ENCODE assay signal across 20 cellular contexts in genomic region chr3:179244874-179245273, GRCh38. TPM values are rescaled to one million over a fixed set of nuclear protein-coding genes. Genes with fewer than 3 reads are reported as not detected.
DNase-seq lines count a peak whose midpoint lies in the region; ATAC-seq, FAIRE-seq and TF ChIP-seq lines count a peak whose summit lies in the region.
"Had no signal": no experiment of that assay in that cellular context is flagged by ENCODE, and none has a peak within 500 bp of the region (broad histone marks: within the 10 kb centered on the region; RNA-seq: fewer than 3 reads in every experiment).

No MANE protein-coding gene starts in this region.

- H3K4me3 Mint-ChIP-seq in GM23338 (no peak overlapping the region), astrocyte (ENCODE audit: unreplicated experiment) (no peak overlapping the region)
- H3K4me3 Mint-ChIP-seq in activated T-cell treated with anti-CD3 and anti-CD28 coated beads, Interleukin-2, amount 50 U/mL, for 4 hours, result no peak overlapping the region
- H3K4me3 Mint-ChIP-seq: CD8-positive, alpha-beta memory T cell had no signal

- no peak overlapping the region for H3K27ac ChIP-seq in GM23338 (ENCODE audit: low read depth)
- no peak overlapping the region for H3K27ac ChIP-seq in astrocyte (ENCODE audit: low read depth, low read length)
- H3K27ac ChIP-seq in pancreas, result no peak overlapping the region

- ATAC-seq in GM23338 (no peak; the same call in 2 of the 3 replicates), pancreas (no peak)
- ATAC-seq in activated T-cell treated with anti-CD3 and anti-CD28 coated beads, Interleukin-2, amount 50 U/mL, for 4 hours, result no peak
- ATAC-seq: HepG2 had no signal

- H3K79me2 ChIP-seq in GM23338 (replicated peaks; ENCODE audit: insufficient read depth) (no peaks in the 10 kb centered on the region), astrocyte (ENCODE audit: insufficient read depth, low read length) (no peaks in the 10 kb centered on the region)

- no peak overlapping the region for H3K9ac ChIP-seq in astrocyte (ENCODE audit: low read length)

- H3K4me2 ChIP-seq in GM23338, result no peak overlapping the region
- H3K4me2 ChIP-seq in astrocyte (ENCODE audit: low read length), result no peak overlapping the region

- H4K20me1 ChIP-seq in GM23338 (replicated peaks; ENCODE audit: insufficient read depth) (no peaks in the 10 kb centered on the region), astrocyte (ENCODE audit: insufficient read depth, low read length) (no peaks in the 10 kb centered on the region)

- H3K27ac Mint-ChIP-seq in GM23338 (no peak overlapping the region), astrocyte (ENCODE audit: unreplicated experiment) (no peak overlapping the region)
- H3K27ac Mint-ChIP-seq: CD8-positive, alpha-beta memory T cell had no signal

- no peak for TF ChIP-seq CTCF in AG04449 (IDR thresholded peaks at IDR 0.05; ENCODE audit: insufficient read depth, low read length, missing control alignments)
- no peak for TF ChIP-seq CTCF in GM23338 (conservative IDR thresholded peaks at IDR 0.05; ENCODE audit: low read depth in 2 of 2)
- TF ChIP-seq CTCF in astrocyte (IDR thresholded peaks at IDR 0.05; ENCODE audit: insufficient read depth, low read depth, low read length), result no peak
- no peak for TF ChIP-seq CTCF in pancreas (IDR thresholded peaks at IDR 0.05)

- no peaks in the 10 kb centered on the region for H3K36me3 ChIP-seq in GM23338 (ENCODE audit: insufficient read depth)
- no peaks in the 10 kb centered on the region for H3K36me3 ChIP-seq in astrocyte (ENCODE audit: insufficient read depth, low read length)
- H3K36me3 ChIP-seq in pancreas, result no peaks in the 10 kb centered on the region

- no peaks in the 10 kb centered on the region for H3K9me2 ChIP-seq in GM23338 (ENCODE audit: insufficient read depth)

- H3F3A ChIP-seq in GM23338 (replicated peaks; ENCODE audit: low read depth), result no peaks in the 10 kb centered on the region

- H3K9me3 ChIP-seq in astrocyte (ENCODE audit: insufficient read depth, low read depth, low read length) (no peaks in the 10 kb centered on the region), pancreas (no peaks in the 10 kb centered on the region)

- WGBS in pancreas, 2 donors, result 84 to 90% methylated on average over 1 of the region's 1 CpG

- FAIRE-seq in astrocyte (lab: Jason Lieb, UNC), result no peak
- FAIRE-seq in pancreas (lab: Jason Lieb, UNC), result no peak
- FAIRE-seq: D721Med, HepG2 had no signal

- POLR2A ChIA-PET in AG04449 (lab: Yijun Ruan, JAX), result no interaction called here

- peaks cover 12% of the 10 kb centered on the region for H3K4me1 ChIP-seq in GM23338 (ENCODE audit: insufficient read depth)
- H3K4me1 ChIP-seq in astrocyte (ENCODE audit: insufficient read depth, low read length), result peaks cover 4% of the 10 kb centered on the region
- no peaks in the 10 kb centered on the region for H3K4me1 ChIP-seq in pancreas

- no peaks in the 10 kb centered on the region for H3K27me3 Mint-ChIP-seq in GM23338 (ENCODE audit: insufficient read depth, low read depth, poor library complexity)
- no peaks in the 10 kb centered on the region for H3K27me3 Mint-ChIP-seq in astrocyte (ENCODE audit: low read depth, unreplicated experiment)
- no peaks in the 10 kb centered on the region for H3K27me3 Mint-ChIP-seq in activated T-cell treated with anti-CD3 and anti-CD28 coated beads, Interleukin-2, amount 50 U/mL, for 4 hours (ENCODE audit: low read depth)
- H3K27me3 Mint-ChIP-seq: CD8-positive, alpha-beta memory T cell had no signal

- CTCF ChIA-PET in AG04449 (lab: Yijun Ruan, JAX), result no interaction called here

- intact Hi-C loops in pancreas (cut with DNase I), result no loop called here

- no peaks in the 10 kb centered on the region for H3K9me3 Mint-ChIP-seq in GM23338
- no peaks in the 10 kb centered on the region for H3K9me3 Mint-ChIP-seq in astrocyte (ENCODE audit: unreplicated experiment)
- H3K9me3 Mint-ChIP-seq in activated T-cell treated with anti-CD3 and anti-CD28 coated beads, Interleukin-2, amount 50 U/mL, for 4 hours, result no peaks in the 10 kb centered on the region
- H3K9me3 Mint-ChIP-seq: CD8-positive, alpha-beta memory T cell had no signal

- no peaks in the 10 kb centered on the region for H3K27me3 ChIP-seq in GM23338 (ENCODE audit: insufficient read depth)
- no peaks in the 10 kb centered on the region for H3K27me3 ChIP-seq in astrocyte (ENCODE audit: insufficient read depth, low read length)
- no peaks in the 10 kb centered on the region for H3K27me3 ChIP-seq in pancreas

- H3K4me1 Mint-ChIP-seq in GM23338, result peaks cover 6% of the 10 kb centered on the region
- H3K4me1 Mint-ChIP-seq in astrocyte (ENCODE audit: low read depth, unreplicated experiment), result no peaks in the 10 kb centered on the region
- no peaks in the 10 kb centered on the region for H3K4me1 Mint-ChIP-seq in activated T-cell treated with anti-CD3 and anti-CD28 coated beads, Interleukin-2, amount 50 U/mL, for 4 hours (ENCODE audit: low read depth)
- H3K4me1 Mint-ChIP-seq: CD8-positive, alpha-beta memory T cell had no signal

- H2AFZ ChIP-seq in GM23338 (no peak overlapping the region), astrocyte (ENCODE audit: low read depth, low read length) (no peak overlapping the region)

- DNase-seq in AG04449 (ENCODE audit: low read depth, low spot score) (peak; percentile 44), GM23338 (ENCODE audit: low spot score) (peak; percentile 32), astrocyte (ENCODE audit: low read depth) (peak; percentile 86), fibroblast of peridontal ligament (ENCODE audit: extremely low read depth) (peak; percentile 45), nucleus accumbens (lab: John Stamatoyannopoulos, UW) (no peak), pancreas (no peak)
- DNase-seq in activated T-cell treated with anti-CD3 and anti-CD28 coated beads, Interleukin-2, amount 50 U/mL, for 4 hours, result no peak
- DNase-seq in activated CD4-positive, alpha-beta T cell treated with anti-CD3 and anti-CD28 coated beads for 48 hours, result no peak
- DNase-seq: 8988T; C1 segment of cervical spinal cord; CD8-positive, alpha-beta memory T cell; KG1; MV-4-11; NCI-H1694 treated with DMSO at 0.1 percent for 48 hours; NCI-H510A treated with DMSO at 0.1 percent for 48 hours; NCI-H774; OCI-M1; SHP77 had no signal

- H3K4me3 ChIP-seq in AG04449 (ENCODE audit: low read depth, low read length) (no peak overlapping the region), GM23338 (no peak overlapping the region), astrocyte (ENCODE audit: insufficient read depth, low read depth, low read length) (no peak overlapping the region), pancreas (no peak overlapping the region)

- H3K36me3 Mint-ChIP-seq in GM23338 (ENCODE audit: low read depth) (peaks cover 4% of the 10 kb centered on the region; the same call in 1 of the 3 replicates), astrocyte (ENCODE audit: low read depth, unreplicated experiment) (peaks cover 8% of the 10 kb centered on the region)
- no peaks in the 10 kb centered on the region for H3K36me3 Mint-ChIP-seq in activated T-cell treated with anti-CD3 and anti-CD28 coated beads, Interleukin-2, amount 50 U/mL, for 4 hours (ENCODE audit: insufficient read depth)

TF ChIP-seq in GM23338, 12 proteins besides CTCF, POLR2A, EP300 and RAD21 (continues in another document):
- TF ChIP-seq REST (IDR thresholded peaks at IDR 0.05; ENCODE audit: unreplicated experiment) (no peak), POLR2AphosphoS5 (IDR thresholded peaks at IDR 0.05; ENCODE audit: low read depth) (no peak), STAT1 (IDR thresholded peaks at IDR 0.05; ENCODE audit: unreplicated experiment) (no peak), NANOG (IDR thresholded peaks at IDR 0.05; ENCODE audit: borderline replicate concordance) (no peak), ZNF114 (CRISPR knock-in tag; IDR thresholded peaks at IDR 0.05) (no peak), ZNF331 (CRISPR knock-in tag; IDR thresholded peaks at IDR 0.05; ENCODE audit: low read depth) (no peak), EZH2phosphoT487 (IDR thresholded peaks at IDR 0.05; ENCODE audit: unreplicated experiment) (no peak), CREB1 (CRISPR knock-in tag; IDR thresholded peaks at IDR 0.05; ENCODE audit: low read depth) (no peak)
- TF ChIP-seq, protein P1, sequence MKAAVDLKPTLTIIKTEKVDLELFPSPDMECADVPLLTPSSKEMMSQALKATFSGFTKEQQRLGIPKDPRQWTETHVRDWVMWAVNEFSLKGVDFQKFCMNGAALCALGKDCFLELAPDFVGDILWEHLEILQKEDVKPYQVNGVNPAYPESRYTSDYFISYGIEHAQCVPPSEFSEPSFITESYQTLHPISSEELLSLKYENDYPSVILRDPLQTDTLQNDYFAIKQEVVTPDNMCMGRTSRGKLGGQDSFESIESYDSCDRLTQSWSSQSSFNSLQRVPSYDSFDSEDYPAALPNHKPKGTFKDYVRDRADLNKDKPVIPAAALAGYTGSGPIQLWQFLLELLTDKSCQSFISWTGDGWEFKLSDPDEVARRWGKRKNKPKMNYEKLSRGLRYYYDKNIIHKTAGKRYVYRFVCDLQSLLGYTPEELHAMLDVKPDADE (IDR thresholded peaks at IDR 0.05), result no peak

RNA-seq across cellular contexts. Expression of gene KCNMB3, which starts 6.0 kb away (rescaled TPM):
- 0.58 and 1.3 TPM in 2 replicates for total RNA-seq in GM23338 (2014; rRNA removed; shearing (Covaris generic))
- polyA plus RNA-seq in GM23338 (2016; fragmentation: Nextera tagmentation; extraction: Ambion mirVana) (3.3 and 3.8 TPM in 2 replicates), pancreas (1 to 10 TPM; 4.3 to 7.8 TPM)
- total RNA-seq in astrocyte (0.75 and 1.7 TPM in 2 replicates), pancreas (1 to 10 TPM; 1.4 to 3.2 (median 3.0) TPM)
- total RNA-seq in activated T-cell treated with anti-CD3 and anti-CD28 coated beads, Interleukin-2, amount 50 U/mL, for 4 hours, result under 1 TPM in 2 of 3 donors, not detected in 1; 0.15 to 0.34 TPM
- polyA plus RNA-seq: CD8-positive, alpha-beta memory T cell had no signal

Comparison
In these comparisons a context has a peak if more than half of its experiments do, and no peak if none do; other contexts are left out.
1. DNase-seq: peak in AG04449 (single experiment), GM23338 (single experiment), astrocyte (single experiment) and fibroblast of peridontal ligament (single experiment); none in nucleus accumbens (0 of 56), activated T-cell treated with anti-CD3 and anti-CD28 coated beads, Interleukin-2, amount 50 U/mL, for 4 hours (single experiment), pancreas (0 of 6) and activated CD4-positive, alpha-beta T cell treated with anti-CD3 and anti-CD28 coated beads for 48 hours (single experiment).